Comparison of ENCODE assay signal across 21 cellular contexts in the genomic region with DNA sequence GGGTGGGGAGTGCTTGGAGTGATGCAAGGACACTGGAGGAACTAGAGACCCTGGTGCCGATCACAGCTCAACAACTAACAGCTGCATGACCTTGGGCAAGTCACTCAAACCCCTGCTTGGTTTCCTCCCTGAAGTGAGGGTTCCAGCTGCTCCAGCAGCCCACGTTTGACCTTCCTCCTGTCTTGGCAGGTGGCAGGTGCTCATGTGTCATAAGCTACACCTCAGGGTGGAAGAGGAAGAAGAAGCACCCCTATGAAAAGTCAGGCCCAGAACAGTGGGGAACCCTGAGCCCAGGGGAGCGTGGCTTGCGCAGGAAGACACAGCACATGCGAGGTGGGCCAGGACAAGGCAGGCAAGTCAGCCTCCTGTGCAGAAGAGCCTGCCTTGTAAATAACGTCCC.
"Had no signal": no experiment of that assay in that cellular context is flagged by ENCODE, and none has a peak within 500 bp of the region (broad histone marks: within the 10 kb centered on the region; RNA-seq: fewer than 3 reads in every experiment).

No MANE protein-coding gene starts in this region.

- H3K4me3 ChIP-seq: adrenal gland, cardiac muscle cell, esophagus squamous epithelium, right lobe of liver, smooth muscle cell, thoracic aorta, upper lobe of right lung had no signal

- H3K4me3 Mint-ChIP-seq: activated T-helper 1 cell treated with anti-CD3 and anti-CD28 coated beads, Interleukin-12 subunit alpha, Interleukin-12 subunit beta, Interleukin-2, Interleukin-4 antibody, amounts not matched to agents 30 ng/mL and 10 ng/mL and 1 ng/mL, durations not matched to agents 14 hours and 24 hours and 36 hours; dendritic cell treated with granulocyte-macrophage colony-stimulating factor and Interleukin-4, amounts not matched to agents 40 ng/mL and 50 ng/mL, for 4 days; naive thymus-derived CD8-positive, alpha-beta T cell; stimulated activated effector memory CD8-positive, alpha-beta T cell treated with anti-CD3 and anti-CD28 coated beads, Interleukin-12 subunit alpha, Interleukin-12 subunit beta, amount 100 ng/mL, for 72 hours had no signal

- H3K4me1 ChIP-seq: adrenal gland, parathyroid adenoma, right lobe of liver, upper lobe of right lung had no signal

- H3K27ac Mint-ChIP-seq: activated naive CD4-positive, alpha-beta T cell treated with anti-CD3 and anti-CD28 coated beads, Interleukin-2, amount 50 U/mL, for 72 hours; activated T-helper 1 cell treated with anti-CD3 and anti-CD28 coated beads, Interleukin-12 subunit alpha, Interleukin-12 subunit beta, Interleukin-2, Interleukin-4 antibody, amounts not matched to agents 30 ng/mL and 10 ng/mL and 1 ng/mL, durations not matched to agents 14 hours and 24 hours and 36 hours; dendritic cell treated with granulocyte-macrophage colony-stimulating factor and Interleukin-4, amounts not matched to agents 40 ng/mL and 50 ng/mL, for 4 days; stimulated activated effector memory CD8-positive, alpha-beta T cell treated with anti-CD3 and anti-CD28 coated beads, Interleukin-12 subunit alpha, Interleukin-12 subunit beta, amount 100 ng/mL, for 72 hours had no signal

- DNase-seq: activated CD4-positive, alpha-beta T cell treated with anti-CD3 and anti-CD28 coated beads, Interleukin-2, amount 50 U/mL, for 4 hours; activated gamma-delta T cell treated with Interleukin-2 at 50 U/mL for 16 hours; adrenal gland; effector CD8-positive, alpha-beta T cell; esophagus squamous epithelium; mesenchymal stem cell; naive thymus-derived CD8-positive, alpha-beta T cell; right lobe of liver; stimulated activated CD4-positive, alpha-beta T cell treated with anti-CD3 and anti-CD28 coated beads, Interleukin-4, amount 100 ng/mL, for 24 hours; T-helper 2 cell; upper lobe of right lung; WERI-Rb-1 had no signal

- H3K36me3 ChIP-seq: adrenal gland, cardiac muscle cell, esophagus squamous epithelium, neutrophil, right lobe of liver, upper lobe of right lung, WERI-Rb-1 had no signal

- H3K36me3 Mint-ChIP-seq: activated naive CD4-positive, alpha-beta T cell treated with anti-CD3 and anti-CD28 coated beads, Interleukin-2, amount 50 U/mL, for 72 hours; naive thymus-derived CD8-positive, alpha-beta T cell; stimulated activated effector memory CD8-positive, alpha-beta T cell treated with anti-CD3 and anti-CD28 coated beads, Interleukin-12 subunit alpha, Interleukin-12 subunit beta, amount 100 ng/mL, for 72 hours had no signal

- H3K27me3 ChIP-seq: adrenal gland, cardiac muscle cell, esophagus squamous epithelium, right lobe of liver, upper lobe of right lung had no signal

- H3K4me2 ChIP-seq: smooth muscle cell had no signal

- H2AFZ ChIP-seq: parathyroid adenoma had no signal

- H3K9me3 ChIP-seq: adrenal gland, esophagus squamous epithelium, neutrophil, right lobe of liver, thoracic aorta, upper lobe of right lung had no signal

- H3K9me3 Mint-ChIP-seq: activated naive CD4-positive, alpha-beta T cell treated with anti-CD3 and anti-CD28 coated beads, Interleukin-2, amount 50 U/mL, for 72 hours; activated T-helper 1 cell treated with anti-CD3 and anti-CD28 coated beads, Interleukin-12 subunit alpha, Interleukin-12 subunit beta, Interleukin-2, Interleukin-4 antibody, amounts not matched to agents 30 ng/mL and 10 ng/mL and 1 ng/mL, durations not matched to agents 14 hours and 24 hours and 36 hours; dendritic cell treated with granulocyte-macrophage colony-stimulating factor and Interleukin-4, amounts not matched to agents 40 ng/mL and 50 ng/mL, for 4 days; naive thymus-derived CD8-positive, alpha-beta T cell; stimulated activated effector memory CD8-positive, alpha-beta T cell treated with anti-CD3 and anti-CD28 coated beads, Interleukin-12 subunit alpha, Interleukin-12 subunit beta, amount 100 ng/mL, for 72 hours had no signal

- H3K27ac ChIP-seq: adrenal gland, cardiac muscle cell, esophagus squamous epithelium, neutrophil, parathyroid adenoma, right lobe of liver, thoracic aorta, upper lobe of right lung, WERI-Rb-1 had no signal

- H3K79me2 ChIP-seq: parathyroid adenoma had no signal

- ATAC-seq: activated naive CD4-positive, alpha-beta T cell treated with anti-CD3 and anti-CD28 coated beads, Interleukin-2, amount 50 U/mL, for 72 hours; naive thymus-derived CD8-positive, alpha-beta T cell; right lobe of liver; stimulated activated effector memory CD8-positive, alpha-beta T cell treated with anti-CD3 and anti-CD28 coated beads, Interleukin-12 subunit alpha, Interleukin-12 subunit beta, amount 100 ng/mL, for 72 hours had no signal
